19 cellular contexts compared by ENCODE assay signal in genomic region chr17:1598399-1599095, GRCh38. TPM values are rescaled to one million over a fixed set of nuclear protein-coding genes. Genes with fewer than 3 reads are reported as not detected.
DNase-seq lines count a peak whose midpoint lies in the region; ATAC-seq and TF ChIP-seq lines count a peak whose summit lies in the region.
"Had no signal": no experiment of that assay in that cellular context is flagged by ENCODE, and none has a peak within 500 bp of the region (broad histone marks: within the 10 kb centered on the region; RNA-seq: fewer than 3 reads in every experiment).

No MANE protein-coding gene starts in this region.

- H3K27ac ChIP-seq in colonic mucosa (peak overlapping the region; percentile 57), mucosa of rectum (ENCODE audit: low read depth in 2 of 2, low read length in 2 of 2) (peak overlapping the region; percentile 52 to 55), esophagus squamous epithelium (no peak overlapping the region), spleen (peak overlapping the region in 1 of 8 donors; percentile 13)
- H3K27ac ChIP-seq: GM23248, KMS-11, PC-9, SK-N-MC had no signal

- H3K4me3 Mint-ChIP-seq in Caco-2 (ENCODE audit: unreplicated experiment): peak overlapping the region; percentile 65
- no peak overlapping the region for H3K4me3 Mint-ChIP-seq in stimulated activated memory B cell treated with anti-CD40 and anti-IgM and Interleukin-4, amounts not matched to agents 10 μg/mL and 1 μg/mL and 100 μg/mL, for 72 hours
- H3K4me3 Mint-ChIP-seq: HFFc6 had no signal

- peaks cover 6% of the 10 kb centered on the region; the same call in 1 of the 2 replicates for H3K9me3 ChIP-seq in Caco-2
- H3K9me3 ChIP-seq in colonic mucosa: no peaks in the 10 kb centered on the region
- no peaks in the 10 kb centered on the region for H3K9me3 ChIP-seq in mucosa of rectum (ENCODE audit: control insufficient read depth in 2 of 2, low read length in 2 of 2)
- H3K9me3 ChIP-seq in esophagus squamous epithelium: no peaks in the 10 kb centered on the region
- H3K9me3 ChIP-seq in spleen: peaks cover 0 to 7% (median 2%) of the 10 kb centered on the region in 8 donors

- H3K27me3 ChIP-seq in Caco-2 (replicated peaks; ENCODE audit: control insufficient read depth, insufficient read depth, low read length): no peaks in the 10 kb centered on the region
- no peaks in the 10 kb centered on the region for H3K27me3 ChIP-seq in colonic mucosa
- no peaks in the 10 kb centered on the region for H3K27me3 ChIP-seq in mucosa of rectum (ENCODE audit: control insufficient read depth in 2 of 2, insufficient read depth in 2 of 2, low read length in 2 of 2)
- no peaks in the 10 kb centered on the region for H3K27me3 ChIP-seq in esophagus squamous epithelium
- no peaks in the 10 kb centered on the region for H3K27me3 ChIP-seq in spleen (replicated peaks in 1 of 7)

- H3K9me3 Mint-ChIP-seq in Caco-2 (ENCODE audit: unreplicated experiment): no peaks in the 10 kb centered on the region
- H3K9me3 Mint-ChIP-seq in stimulated activated memory B cell treated with anti-CD40 and anti-IgM and Interleukin-4, amounts not matched to agents 10 μg/mL and 1 μg/mL and 100 μg/mL, for 72 hours: no peaks in the 10 kb centered on the region

- POLR2A ChIA-PET in Caco-2 (lab: Charles Lee): interaction anchor here (0.6 to 1.6 kb wide), 4 partner anchors 21 to 35 kb away, joined by 3 to 9 read pairs (median 4); partner anchors contain the start of gene SLC43A2

- peak overlapping the region in 1 of 2 donors; percentile 14 for H3K9ac ChIP-seq in colonic mucosa (ENCODE audit: low read depth in 2 of 2, low read length in 2 of 2)
- H3K9ac ChIP-seq in mucosa of rectum (ENCODE audit: low read depth in 1 of 2, low read length in 2 of 2): peak overlapping the region in 1 of 2 donors; percentile 31
- H3K9ac ChIP-seq: GM23248, KMS-11 had no signal

- TF ChIP-seq POLR2A in esophagus squamous epithelium (IDR thresholded peaks at IDR 0.05) (no peak), spleen (IDR thresholded peaks at IDR 0.05) (no peak)

- no peak overlapping the region for H3K4me3 ChIP-seq in Caco-2 (ENCODE audit: low read depth, low read length)
- no peak overlapping the region for H3K4me3 ChIP-seq in colonic mucosa
- no peak overlapping the region for H3K4me3 ChIP-seq in mucosa of rectum (ENCODE audit: low read length in 2 of 2)
- H3K4me3 ChIP-seq in esophagus squamous epithelium: no peak overlapping the region
- no peak overlapping the region for H3K4me3 ChIP-seq in spleen
- H3K4me3 ChIP-seq: GM23248, PC-9, SK-N-MC had no signal

- H3K36me3 Mint-ChIP-seq in Caco-2 (ENCODE audit: insufficient read depth, unreplicated experiment): peaks cover 34% of the 10 kb centered on the region
- peaks cover 52% of the 10 kb centered on the region for H3K36me3 Mint-ChIP-seq in stimulated activated memory B cell treated with anti-CD40 and anti-IgM and Interleukin-4, amounts not matched to agents 10 μg/mL and 1 μg/mL and 100 μg/mL, for 72 hours

- peak overlapping the region; percentile 98 for H3K27ac Mint-ChIP-seq in Caco-2 (ENCODE audit: unreplicated experiment)
- peak overlapping the region; percentile 37 for H3K27ac Mint-ChIP-seq in stimulated activated memory B cell treated with anti-CD40 and anti-IgM and Interleukin-4, amounts not matched to agents 10 μg/mL and 1 μg/mL and 100 μg/mL, for 72 hours
- H3K27ac Mint-ChIP-seq: HFFc6 had no signal

- H3K4me1 Mint-ChIP-seq in Caco-2 (ENCODE audit: low read depth, unreplicated experiment): peaks cover 16% of the 10 kb centered on the region
- H3K4me1 Mint-ChIP-seq in stimulated activated memory B cell treated with anti-CD40 and anti-IgM and Interleukin-4, amounts not matched to agents 10 μg/mL and 1 μg/mL and 100 μg/mL, for 72 hours: peaks cover 20% of the 10 kb centered on the region

- BruUV-seq in Caco-2 (replicated peaks; lab: Mats Ljungman, UMichigan): TSS peak; percentile 76

- no peaks in the 10 kb centered on the region for H3K36me3 ChIP-seq in Caco-2 (ENCODE audit: control insufficient read depth, insufficient read depth, low read length)
- H3K36me3 ChIP-seq in colonic mucosa: no peaks in the 10 kb centered on the region
- peaks cover 2 to 4% of the 10 kb centered on the region in 2 donors for H3K36me3 ChIP-seq in mucosa of rectum (ENCODE audit: control insufficient read depth in 2 of 2, insufficient read depth in 2 of 2, low read length in 2 of 2)
- H3K36me3 ChIP-seq in esophagus squamous epithelium: no peaks in the 10 kb centered on the region
- peaks cover 0 to 43% (median 0%) of the 10 kb centered on the region in 6 donors for H3K36me3 ChIP-seq in spleen

- intact Hi-C loops in Caco-2 (cut with micrococcal nuclease; ENCODE audit: unreplicated experiment) (loop anchor here (1.0 to 5.0 kb wide), 2 partner anchors 8 to 36 kb away; partner anchors contain the start of gene PITPNA), colonic mucosa (cut with DNase I) (no loop called here), esophagus squamous epithelium (cut with DNase I) (no loop called here), spleen (cut with DNase I; ENCODE audit: low total_unique reads) (no loop called here)

- no peak for ATAC-seq in stimulated activated memory B cell treated with anti-CD40 and anti-IgM and Interleukin-4, amounts not matched to agents 10 μg/mL and 1 μg/mL and 100 μg/mL, for 72 hours
- ATAC-seq in GM19324 (IDR thresholded peaks at IDR 0.05; ENCODE audit: low FRiP score, unreplicated experiment): no peak
- ATAC-seq in HG03521 (IDR thresholded peaks at IDR 0.05; ENCODE audit: unreplicated experiment): no peak

- WGBS in esophagus squamous epithelium, 2 donors: 87 to 91% methylated on average over 6 to 7 of the region's 8 CpGs
- 91 to 97% (median 95%) methylated on average over 8 of the region's 8 CpGs for WGBS in spleen, 5 donors

- CTCF ChIA-PET in Caco-2 (lab: Charles Lee): interaction anchor here (0.5 to 1.5 kb wide), 7 partner anchors 24 to 461 kb away, joined by 4 to 8 read pairs (median 4); no protein-coding TSS in a partner anchor

- H3K4me1 ChIP-seq in Caco-2 (peaks cover 41% of the 10 kb centered on the region), colonic mucosa (no peaks in the 10 kb centered on the region), mucosa of rectum (ENCODE audit: control insufficient read depth in 2 of 2, insufficient read depth in 2 of 2, low read length in 2 of 2) (peaks cover 6 to 7% of the 10 kb centered on the region in 2 donors), esophagus squamous epithelium (peaks cover 3 to 10% (median 4%) of the 10 kb centered on the region in 3 donors), spleen (peaks cover 7 to 26% (median 12%) of the 10 kb centered on the region in 6 donors)

- no peak for TF ChIP-seq CTCF in Caco-2 (IDR thresholded peaks at IDR 0.05; ENCODE audit: insufficient read depth in 1 of 2, low read depth in 1 of 2, low read length in 1 of 2, severe bottlenecking in 1 of 2, unreplicated experiment in 1 of 2)
- TF ChIP-seq CTCF in colonic mucosa (IDR thresholded peaks at IDR 0.05): no peak
- no peak for TF ChIP-seq CTCF in esophagus squamous epithelium (IDR thresholded peaks at IDR 0.05)
- TF ChIP-seq CTCF in spleen (IDR thresholded peaks at IDR 0.05 in 8 of 11, conservative IDR thresholded peaks at IDR 0.05 in 3 of 11): no peak

- DNase-seq in Caco-2: no peak
- no peak for DNase-seq in colonic mucosa
- DNase-seq in esophagus squamous epithelium (lab: John Stamatoyannopoulos, UW): no peak
- no peak for DNase-seq in spleen
- DNase-seq: GDM1, GM23248, HFFc6, NCI-H1092, NCI-H1694, NCI-H2107, NCI-H226, NCI-H526 treated with DMSO at 0.1 percent for 48 hours, PC-9 had no signal

- no peaks in the 10 kb centered on the region for H3K27me3 Mint-ChIP-seq in Caco-2 (ENCODE audit: insufficient read depth, unreplicated experiment)
- H3K27me3 Mint-ChIP-seq in stimulated activated memory B cell treated with anti-CD40 and anti-IgM and Interleukin-4, amounts not matched to agents 10 μg/mL and 1 μg/mL and 100 μg/mL, for 72 hours: no peaks in the 10 kb centered on the region

RNA-seq across cellular contexts. Expression of gene SLC43A2, which starts 30.1 kb away (rescaled TPM):
- total RNA-seq in Caco-2 (2022) (33.9 and 39.3 TPM in 2 replicates), colonic mucosa (10 to 100 TPM; 29.3 to 38.7 TPM), esophagus squamous epithelium (10 to 100 TPM in 1 of 4 donors, 1 to 10 TPM in 3; 2.5 to 12.4 (median 5.3) TPM), spleen (10 to 100 TPM; 51.1 to 84.6 (median 67.3) TPM)
- polyA plus RNA-seq in spleen: 10 to 100 TPM; 12.6 to 26.8 (median 14.9) TPM

RNA-seq across cellular contexts. Expression of gene PITPNA, which starts 36.0 kb away (rescaled TPM):
- 103 and 106 TPM in 2 replicates for total RNA-seq in Caco-2 (2022)
- 10 to 100 TPM; 77.8 to 83.2 TPM for total RNA-seq in colonic mucosa
- 10 to 100 TPM; 40.2 to 81.9 (median 46.6) TPM for total RNA-seq in esophagus squamous epithelium
- total RNA-seq in spleen: 10 to 100 TPM; 47.3 to 88.0 (median 68.9) TPM
- 10 to 100 TPM; 17.0 to 29.6 (median 17.1) TPM for polyA plus RNA-seq in spleen

RNA-seq across cellular contexts. Expression of gene SCARF1, which starts 47.0 kb away (rescaled TPM):
- total RNA-seq in Caco-2 (2022) (0.14 and 0.51 TPM in 2 replicates), colonic mucosa (1 to 10 TPM; 6.3 to 7.7 TPM), esophagus squamous epithelium (1 to 10 TPM; 2.0 to 5.7 (median 3.3) TPM), spleen (100 to 1,000 TPM in 2 of 7 donors, 10 to 100 TPM in 5; 55.5 to 112 (median 66.5) TPM)
- 10 to 100 TPM in 2 of 3 donors, 1 to 10 TPM in 1; 5.1 to 31.2 (median 13.6) TPM for polyA plus RNA-seq in spleen
- total RNA-seq: GM23248 had no signal

RNA-seq across cellular contexts. Expression of gene RILP, which starts 51.1 kb away (rescaled TPM):
- total RNA-seq in Caco-2 (2022): 4.2 and 6.9 TPM in 2 replicates
- total RNA-seq in colonic mucosa: 10 to 100 TPM; 35.7 to 40.4 TPM
- 10 to 100 TPM in 3 of 4 donors, 1 to 10 TPM in 1; 3.0 to 16.5 (median 13.9) TPM for total RNA-seq in esophagus squamous epithelium
- total RNA-seq in spleen: 10 to 100 TPM; 15.8 to 43.9 (median 28.9) TPM
- polyA plus RNA-seq in spleen: 10 to 100 TPM; 14.7 to 25.6 (median 17.4) TPM

Comparison
In these comparisons a context has a peak if more than half of its experiments do, and no peak if none do; other contexts are left out.
1. H3K27ac ChIP-seq: peak in colonic mucosa (single experiment) and mucosa of rectum (2 of 2); none in esophagus squamous epithelium (0 of 4).
2. RNA of gene SCARF1, which starts 47.0 kb away (total RNA-seq): 55.5 to 112 TPM in spleen; 6.3 to 7.7 TPM in colonic mucosa, 2.0 to 5.7 TPM in esophagus squamous epithelium and 0.14 to 0.51 TPM in Caco-2; every median in the first group is over 4 times any median in the second.